ENCODE assay signal across 20 cellular contexts in the genomic region with DNA sequence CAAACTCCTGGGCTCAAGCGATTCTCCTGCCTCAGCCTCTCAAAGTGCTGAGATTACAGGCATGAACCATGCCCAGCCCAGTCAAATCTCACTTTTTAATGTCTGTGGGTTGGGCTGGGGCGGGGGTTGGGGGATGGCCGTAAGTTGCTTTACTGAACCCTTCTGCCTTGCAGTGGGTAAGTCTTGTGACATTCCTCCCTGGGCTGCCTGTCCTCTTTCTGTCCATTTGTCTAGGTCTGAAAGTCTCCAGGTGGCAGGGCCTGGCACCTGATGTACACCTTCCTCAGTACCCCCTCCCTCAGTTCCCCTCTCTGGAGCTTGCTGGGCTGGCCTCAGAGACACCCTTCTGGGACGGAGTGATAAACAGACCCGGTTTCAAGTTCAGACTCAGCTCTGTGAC. TPM values are rescaled to one million over a fixed set of nuclear protein-coding genes. Genes with fewer than 3 reads are reported as not detected.
DNase-seq lines count a peak whose midpoint lies in the region; ATAC-seq and TF ChIP-seq lines count a peak whose summit lies in the region.
"Had no signal": no experiment of that assay in that cellular context is flagged by ENCODE, and none has a peak within 500 bp of the region (broad histone marks: within the 10 kb centered on the region; RNA-seq: fewer than 3 reads in every experiment).

No MANE protein-coding gene starts in this region.

- H3K36me3 Mint-ChIP-seq in glutamatergic neuron (ENCODE audit: unreplicated experiment): no peaks in the 10 kb centered on the region

- peaks cover 22% of the 10 kb centered on the region for H3K9me3 Mint-ChIP-seq in glutamatergic neuron (ENCODE audit: unreplicated experiment)
- H3K9me3 Mint-ChIP-seq: CD14-positive monocyte had no signal

- WGBS in ovary, 3 donors: 69 to 78% (median 77%) methylated on average over 5 of the region's 5 CpGs

- peaks cover 11% of the 10 kb centered on the region for H3K27me3 Mint-ChIP-seq in glutamatergic neuron (ENCODE audit: unreplicated experiment)

- H3K4me3 Mint-ChIP-seq in glutamatergic neuron (ENCODE audit: unreplicated experiment): peak overlapping the region; percentile 20
- H3K4me3 Mint-ChIP-seq: CD14-positive monocyte had no signal

- peak overlapping the region; percentile 40 for H3K27ac Mint-ChIP-seq in glutamatergic neuron (ENCODE audit: unreplicated experiment)

- H3K27ac ChIP-seq in left ventricle myocardium inferior (replicated peaks): peak overlapping the region; percentile 68
- H3K27ac ChIP-seq in ovary: peak overlapping the region; percentile 22 to 23
- peak overlapping the region; percentile 60 for H3K27ac ChIP-seq in vagina
- H3K27ac ChIP-seq: A549 had no signal

- TF ChIP-seq CTCF in left ventricle myocardium inferior (IDR thresholded peaks at IDR 0.05; ENCODE audit: borderline replicate concordance): no peak
- TF ChIP-seq CTCF in glutamatergic neuron (IDR thresholded peaks at IDR 0.05; ENCODE audit: partially characterized antibody, unreplicated experiment): no peak
- no peak for TF ChIP-seq CTCF in ovary (IDR thresholded peaks at IDR 0.05)
- TF ChIP-seq CTCF in vagina (IDR thresholded peaks at IDR 0.05): no peak

- H3K4me3 ChIP-seq in left ventricle myocardium inferior: no peak overlapping the region
- no peak overlapping the region for H3K4me3 ChIP-seq in ovary
- H3K4me3 ChIP-seq in vagina: no peak overlapping the region
- H3K4me3 ChIP-seq: A549 had no signal

- DNase-seq in left ventricle myocardium inferior: no peak
- DNase-seq in Right ventricle myocardium superior: no peak
- DNase-seq in glutamatergic neuron: no peak
- DNase-seq in ovary: no peak
- DNase-seq in vagina (ENCODE audit: extremely low spot score in 2 of 2): no peak
- DNase-seq in amygdala (lab: John Stamatoyannopoulos, UW): no peak
- no peak for DNase-seq in Ammon's horn (ENCODE audit: low spot score)
- no peak for DNase-seq in KG1 (lab: John Stamatoyannopoulos, UW)
- DNase-seq: Caco-2, H7, Karpas-422, MM.1S, NCI-H1105 treated with DMSO at 0.1 percent for 48 hours, NCI-H187 treated with DMSO at 0.1 percent for 48 hours, NCI-H2171 treated with DMSO at 0.1 percent for 48 hours, NCI-H774 had no signal

- H3K4me1 ChIP-seq in left ventricle myocardium inferior (peaks cover 93% of the 10 kb centered on the region), ovary (ENCODE audit: insufficient read depth) (peaks cover 7% of the 10 kb centered on the region), vagina (peaks cover 74% of the 10 kb centered on the region)
- H3K4me1 ChIP-seq: A549, Caco-2 had no signal

- peaks cover 52% of the 10 kb centered on the region for H3K4me1 Mint-ChIP-seq in glutamatergic neuron (ENCODE audit: low read depth, unreplicated experiment)

- no peak for TF ChIP-seq EP300 in ovary (IDR thresholded peaks at IDR 0.05)

- no peak for ATAC-seq in Right ventricle myocardium superior (ENCODE audit: poor library complexity)
- ATAC-seq: A549, Panc1 had no signal

- no peaks in the 10 kb centered on the region for H3K27me3 ChIP-seq in left ventricle myocardium inferior (ENCODE audit: low read depth)
- H3K27me3 ChIP-seq in ovary: no peaks in the 10 kb centered on the region
- H3K27me3 ChIP-seq in vagina: no peaks in the 10 kb centered on the region

- no peak for TF ChIP-seq POLR2A in ovary (IDR thresholded peaks at IDR 0.05)
- TF ChIP-seq POLR2A in vagina (IDR thresholded peaks at IDR 0.05): no peak

- H3K36me3 ChIP-seq in left ventricle myocardium inferior (peaks cover 4% of the 10 kb centered on the region), ovary (no peaks in the 10 kb centered on the region), vagina (no peaks in the 10 kb centered on the region)

- H3K9me3 ChIP-seq in left ventricle myocardium inferior (replicated peaks): no peaks in the 10 kb centered on the region
- H3K9me3 ChIP-seq in ovary: no peaks in the 10 kb centered on the region
- no peaks in the 10 kb centered on the region for H3K9me3 ChIP-seq in vagina
- H3K9me3 ChIP-seq: A549, Caco-2 had no signal

- intact Hi-C loops in left ventricle myocardium inferior (cut with micrococcal nuclease): loop anchor here (10.0 kb wide), 1 partner anchor 45 kb away; no protein-coding TSS in a partner anchor
- intact Hi-C loops in Right ventricle myocardium superior (cut with DNase I): no loop called here
- intact Hi-C loops in ovary (cut with DNase I): no loop called here
- intact Hi-C loops in vagina (cut with DNase I): no loop called here

RNA-seq across cellular contexts. Expression of a gene that starts 13.3 kb away (rescaled TPM):
- total RNA-seq in left ventricle myocardium inferior (32.4 TPM), Right ventricle myocardium superior (30.1 TPM), glutamatergic neuron (ENCODE audit: unreplicated experiment) (69.8 TPM), ovary (10 to 100 TPM in 6 of 7 donors, 1 to 10 TPM in 1; 8.2 to 52.6 (median 33.6) TPM), vagina (24.6 TPM)
- 10 to 100 TPM; 13.9 to 23.0 TPM for polyA plus RNA-seq in ovary

RNA-seq across cellular contexts. Expression of a gene that starts 51.3 kb away (rescaled TPM):
- total RNA-seq in left ventricle myocardium inferior (not detected), Right ventricle myocardium superior (not detected), glutamatergic neuron (ENCODE audit: unreplicated experiment) (0.71 TPM), ovary (not detected), vagina (not detected)
- polyA plus RNA-seq in ovary: not detected
- total RNA-seq: Caco-2, H7, NCI-H460 had no signal
- polyA plus RNA-seq: A549, CD14-positive monocyte had no signal
